9 cellular contexts compared by ENCODE assay signal in the genomic region with DNA sequence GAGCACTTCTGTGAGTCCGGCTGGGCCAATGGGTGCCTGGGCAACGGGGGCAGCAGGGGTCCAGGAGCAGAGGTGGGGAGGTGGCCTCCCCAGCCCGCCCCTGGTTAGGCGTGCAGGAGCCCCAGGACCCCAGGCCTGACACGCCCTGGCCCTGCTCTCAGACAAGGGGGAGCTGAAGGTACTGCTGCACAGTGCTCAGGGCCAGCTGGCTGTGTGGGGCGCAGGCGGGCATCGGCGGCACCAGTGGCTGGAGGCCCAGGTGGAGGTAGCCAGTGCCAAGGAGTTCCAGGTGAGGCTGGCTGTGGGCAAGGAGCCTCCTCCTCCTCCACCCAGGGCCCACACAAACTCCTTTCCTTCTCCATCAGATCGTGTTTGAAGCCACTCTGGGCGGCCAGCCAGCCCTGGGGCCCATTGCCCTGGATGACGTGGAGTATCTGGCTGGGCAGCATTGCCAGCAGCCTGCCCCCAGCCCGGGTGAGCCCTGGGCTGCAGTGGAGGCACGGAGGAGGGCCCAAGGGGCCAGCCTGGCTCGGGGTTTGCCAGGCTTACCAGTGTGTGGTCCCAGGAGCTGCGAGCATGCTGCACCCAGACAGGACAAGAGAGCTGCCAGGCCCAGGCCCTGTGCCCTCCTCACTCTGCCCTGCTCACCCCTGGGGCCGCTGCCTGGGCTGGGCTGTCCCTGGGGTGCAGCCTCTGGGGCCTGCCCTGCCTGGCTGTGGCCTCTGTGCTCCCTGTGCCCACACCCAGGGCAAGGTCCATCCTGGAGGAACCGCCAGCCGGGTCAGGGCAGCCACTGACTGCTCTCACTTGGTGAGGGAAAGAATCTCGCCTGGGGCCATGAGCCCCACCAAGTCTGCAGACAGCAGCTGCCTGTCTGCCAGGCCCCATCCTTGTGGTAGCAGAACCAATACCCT. TPM values are rescaled to one million over a fixed set of nuclear protein-coding genes. Genes with fewer than 3 reads are reported as not detected.
A peak's percentile ranks its signal among the peaks of the same experiment; 100 is the strongest.
DNase-seq lines count a peak whose midpoint lies in the region; ATAC-seq and TF ChIP-seq lines count a peak whose summit lies in the region.
"Had no signal": no experiment of that assay in that cellular context is flagged by ENCODE, and none has a peak within 500 bp of the region (broad histone marks: within the 10 kb centered on the region; RNA-seq: fewer than 3 reads in every experiment).

No MANE protein-coding gene starts in this region.

- H3K27me3 Mint-ChIP-seq in GM23338 (ENCODE audit: insufficient read depth, low read depth, poor library complexity) (no peaks in the 10 kb centered on the region), WTC11 (ENCODE audit: low read depth) (no peaks in the 10 kb centered on the region)

- TF ChIP-seq CTCF in GM23338 (conservative IDR thresholded peaks at IDR 0.05; ENCODE audit: low read depth in 2 of 2) (no peak), WTC11 (IDR thresholded peaks at IDR 0.05) (no peak), heart left ventricle (IDR thresholded peaks at IDR 0.05) (no peak), sigmoid colon (IDR thresholded peaks at IDR 0.05) (no peak), GM20000 (IDR thresholded peaks at IDR 0.05; ENCODE audit: extremely low read depth, missing control alignments) (no peak)

- no peak overlapping the region for H3K4me3 ChIP-seq in GM23338
- H3K4me3 ChIP-seq in heart left ventricle, result no peak overlapping the region
- H3K4me3 ChIP-seq in sigmoid colon, result no peak overlapping the region
- H3K4me3 ChIP-seq: uterus had no signal

- H3K4me1 ChIP-seq in GM23338 (ENCODE audit: insufficient read depth), result no peaks in the 10 kb centered on the region
- peaks cover 0 to 25% (median 9%) of the 10 kb centered on the region in 12 donors for H3K4me1 ChIP-seq in heart left ventricle
- H3K4me1 ChIP-seq in sigmoid colon, result peaks cover 0 to 23% (median 14%) of the 10 kb centered on the region in 4 donors
- H3K4me1 ChIP-seq: uterus had no signal

- no peak for ATAC-seq in GM23338
- no peak for ATAC-seq in WTC11
- ATAC-seq in heart left ventricle, result peak; percentile 49 to 75 (median 55)

- peaks cover 5% of the 10 kb centered on the region for H3K79me2 ChIP-seq in GM23338 (replicated peaks; ENCODE audit: insufficient read depth)

- no peak overlapping the region for H3K27ac Mint-ChIP-seq in GM23338
- no peak overlapping the region for H3K27ac Mint-ChIP-seq in WTC11

- TF ChIP-seq POLR2A in heart left ventricle (IDR thresholded peaks at IDR 0.05) (no peak), sigmoid colon (IDR thresholded peaks at IDR 0.05) (no peak)

- intact Hi-C loops in heart left ventricle (cut with DNase I) (no loop called here), sigmoid colon (cut with DNase I) (no loop called here)

- no peak for TF ChIP-seq EP300 in sigmoid colon (IDR thresholded peaks at IDR 0.05)

- no peak overlapping the region for H3K4me3 Mint-ChIP-seq in GM23338
- no peak overlapping the region for H3K4me3 Mint-ChIP-seq in WTC11

- POLR2A ChIA-PET in WTC11 (lab: Charles Lee), result interaction anchor here (0.9 kb wide), 1 partner anchor 18 kb away, joined by 3 read pairs; no protein-coding TSS in a partner anchor

- H3F3A ChIP-seq in GM23338 (replicated peaks; ENCODE audit: low read depth), result 0 out of 2 replicates have a peak, but pooled peaks cover 2% of the 10 kb centered on the region

- H3K36me3 Mint-ChIP-seq in GM23338 (ENCODE audit: low read depth) (peaks cover 30% of the 10 kb centered on the region), WTC11 (peaks cover 16% of the 10 kb centered on the region)

- H3K36me3 ChIP-seq in GM23338 (ENCODE audit: insufficient read depth), result peaks cover 13% of the 10 kb centered on the region
- peaks cover 0 to 44% (median 36%) of the 10 kb centered on the region in 9 donors for H3K36me3 ChIP-seq in heart left ventricle
- H3K36me3 ChIP-seq in sigmoid colon, result peaks cover 21 to 40% (median 31%) of the 10 kb centered on the region in 4 donors
- H3K36me3 ChIP-seq: uterus had no signal

- H3K4me1 Mint-ChIP-seq in GM23338, result no peaks in the 10 kb centered on the region
- H3K4me1 Mint-ChIP-seq in WTC11, result no peaks in the 10 kb centered on the region

- H3K27me3 ChIP-seq in GM23338 (ENCODE audit: insufficient read depth), result no peaks in the 10 kb centered on the region
- no peaks in the 10 kb centered on the region for H3K27me3 ChIP-seq in heart left ventricle
- H3K27me3 ChIP-seq in sigmoid colon, result no peaks in the 10 kb centered on the region
- H3K27me3 ChIP-seq: uterus had no signal

- H3K9me2 ChIP-seq in GM23338 (ENCODE audit: insufficient read depth), result no peaks in the 10 kb centered on the region

- WGBS in heart left ventricle, 4 donors, result 60 to 86% (median 66%) methylated on average over 5 to 20 of the region's 20 CpGs
- WGBS in sigmoid colon, 2 donors, result 19 to 71% methylated on average over 20 of the region's 20 CpGs

- peaks cover 11% of the 10 kb centered on the region for H4K20me1 ChIP-seq in GM23338 (replicated peaks; ENCODE audit: insufficient read depth)

- H3K9me3 Mint-ChIP-seq in GM23338 (no peaks in the 10 kb centered on the region), WTC11 (no peaks in the 10 kb centered on the region)

- CTCF ChIA-PET in WTC11 (lab: Charles Lee), result no interaction called here

- H3K9me3 ChIP-seq in heart left ventricle (no peaks in the 10 kb centered on the region), sigmoid colon (no peaks in the 10 kb centered on the region)
- H3K9me3 ChIP-seq: uterus had no signal

- H2AFZ ChIP-seq in GM23338, result no peak overlapping the region

- H3K27ac ChIP-seq in GM23338 (ENCODE audit: low read depth), result no peak overlapping the region
- H3K27ac ChIP-seq in heart left ventricle, result peak overlapping the region in 10 of 12 donors; percentile 3 to 70 (median 42)
- H3K27ac ChIP-seq in sigmoid colon, result peak overlapping the region; percentile 32 to 73 (median 67)
- H3K27ac ChIP-seq: uterus had no signal

- H3K4me2 ChIP-seq in GM23338, result no peak overlapping the region

- DNase-seq in GM23338 (ENCODE audit: low spot score), result no peak
- DNase-seq in WTC11 (ENCODE audit: low spot score), result no peak
- DNase-seq in heart left ventricle, result peak; percentile 52 to 81 (median 75)
- DNase-seq in sigmoid colon, result peak; percentile 87
- no peak for DNase-seq in GM20000 (ENCODE audit: low spot score)
- no peak for DNase-seq in NCI-H2107 treated with DMSO at 0.1 percent for 48 hours (lab: John Stamatoyannopoulos, UW; ENCODE audit: unreplicated experiment)
- no peak for DNase-seq in Kasumi-1 (lab: John Stamatoyannopoulos, UW)
- no peak for DNase-seq in DMS79 (lab: John Stamatoyannopoulos, UW)

TF ChIP-seq in GM23338, 12 proteins besides CTCF, POLR2A, EP300 and RAD21:
- no peak for TF ChIP-seq EZH2 (IDR thresholded peaks at IDR 0.05; ENCODE audit: low read depth, unreplicated experiment)
- TF ChIP-seq POLR2AphosphoS5 (IDR thresholded peaks at IDR 0.05; ENCODE audit: low read depth), result peak; percentile 17; the same call in 1 of the 2 replicates

TF ChIP-seq in WTC11, 78 proteins besides CTCF, POLR2A, EP300 and RAD21:
- TF ChIP-seq RELA (CRISPR knock-in tag; IDR thresholded peaks at IDR 0.05; ENCODE audit: borderline replicate concordance), result 0 out of 2 replicates have a peak, but pooled peaks have one; percentile 16
- TF ChIP-seq, protein P1, sequence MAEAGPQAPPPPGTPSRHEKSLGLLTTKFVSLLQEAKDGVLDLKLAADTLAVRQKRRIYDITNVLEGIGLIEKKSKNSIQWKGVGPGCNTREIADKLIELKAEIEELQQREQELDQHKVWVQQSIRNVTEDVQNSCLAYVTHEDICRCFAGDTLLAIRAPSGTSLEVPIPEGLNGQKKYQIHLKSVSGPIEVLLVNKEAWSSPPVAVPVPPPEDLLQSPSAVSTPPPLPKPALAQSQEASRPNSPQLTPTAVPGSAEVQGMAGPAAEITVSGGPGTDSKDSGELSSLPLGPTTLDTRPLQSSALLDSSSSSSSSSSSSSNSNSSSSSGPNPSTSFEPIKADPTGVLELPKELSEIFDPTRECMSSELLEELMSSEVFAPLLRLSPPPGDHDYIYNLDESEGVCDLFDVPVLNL (CRISPR knock-in tag; IDR thresholded peaks at IDR 0.05; ENCODE audit: borderline replicate concordance, low read depth), result no peak

RNA-seq across cellular contexts. Expression of a gene that starts 7.0 kb away (rescaled TPM):
- total RNA-seq in GM23338 (2014; rRNA removed; shearing (Covaris generic)), result 4.1 and 6.8 TPM in 2 replicates
- polyA plus RNA-seq in GM23338 (2016; fragmentation: Nextera tagmentation; extraction: Ambion mirVana) (1.7 and 2.7 TPM in 2 replicates), heart left ventricle (10 to 100 TPM in 1 of 2 donors, 1 to 10 TPM in 1; 4.5 to 14.9 TPM), sigmoid colon (10 to 100 TPM in 1 of 3 donors, 1 to 10 TPM in 2; 1.6 to 25.3 (median 2.4) TPM)
- total RNA-seq in WTC11 (2021) (6.7 to 12.1 TPM (median 10.9 TPM) in 3 replicates), heart left ventricle (1 to 10 TPM; 2.9 to 8.3 (median 6.1) TPM), sigmoid colon (1 to 10 TPM in 2 of 4 donors, under 1 TPM in 2; 0.71 to 2.8 (median 1.8) TPM)

RNA-seq across cellular contexts. Expression of a gene that starts 7.0 kb away (rescaled TPM):
- 273 and 326 TPM in 2 replicates for total RNA-seq in GM23338 (2014; rRNA removed; shearing (Covaris generic))
- polyA plus RNA-seq in GM23338 (2016; fragmentation: Nextera tagmentation; extraction: Ambion mirVana) (793 and 860 TPM in 2 replicates), heart left ventricle (100 to 1,000 TPM; 454 to 605 TPM), sigmoid colon (100 to 1,000 TPM; 541 to 755 (median 730) TPM)
- total RNA-seq in WTC11 (2021) (312 to 334 TPM (median 328 TPM) in 3 replicates), heart left ventricle (100 to 1,000 TPM; 289 to 467 (median 341) TPM), sigmoid colon (100 to 1,000 TPM; 261 to 303 (median 281) TPM)

RNA-seq across cellular contexts. Expression of a gene that starts 9.9 kb away (rescaled TPM):
- total RNA-seq in GM23338 (2014; rRNA removed; shearing (Covaris generic)), result 67.1 and 86.2 TPM in 2 replicates
- polyA plus RNA-seq in GM23338 (2016; fragmentation: Nextera tagmentation; extraction: Ambion mirVana) (437 and 509 TPM in 2 replicates), heart left ventricle (100 to 1,000 TPM; 225 to 717 TPM), sigmoid colon (100 to 1,000 TPM; 109 to 144 (median 120) TPM)
- total RNA-seq in WTC11 (2021) (138 to 176 TPM (median 173 TPM) in 3 replicates), heart left ventricle (100 to 1,000 TPM; 230 to 386 (median 266) TPM), sigmoid colon (10 to 100 TPM; 39.0 to 73.1 (median 56.4) TPM)

RNA-seq across cellular contexts. Expression of a gene that starts 16.8 kb away (rescaled TPM):
- 0.12 and 0.49 TPM in 2 replicates for total RNA-seq in GM23338 (2014; rRNA removed; shearing (Covaris generic))
- 0.28 and 0.36 TPM in 2 replicates for polyA plus RNA-seq in GM23338 (2016; fragmentation: Nextera tagmentation; extraction: Ambion mirVana)
- 1.6 to 1.7 TPM (median 1.6 TPM) in 3 replicates for total RNA-seq in WTC11 (2021)
- total RNA-seq in heart left ventricle, result 1 to 10 TPM; 2.6 to 7.0 (median 6.2) TPM
- 1 to 10 TPM; 2.8 to 5.5 TPM for polyA plus RNA-seq in heart left ventricle
- 1 to 10 TPM in 3 of 4 donors, under 1 TPM in 1; 0.82 to 8.6 (median 5.2) TPM for total RNA-seq in sigmoid colon
- 1 to 10 TPM in 2 of 3 donors, under 1 TPM in 1; 0.46 to 6.7 (median 1.8) TPM for polyA plus RNA-seq in sigmoid colon

RNA-seq across cellular contexts. Expression of a gene that starts 27.2 kb away (rescaled TPM):
- total RNA-seq in GM23338 (2014; rRNA removed; shearing (Covaris generic)), result 31.5 and 39.9 TPM in 2 replicates
- polyA plus RNA-seq in GM23338 (2016; fragmentation: Nextera tagmentation; extraction: Ambion mirVana) (24.8 and 25.4 TPM in 2 replicates), heart left ventricle (10 to 100 TPM; 10.6 to 28.3 TPM), sigmoid colon (10 to 100 TPM; 13.2 to 21.9 (median 13.9) TPM)
- total RNA-seq in WTC11 (2021) (55.0 to 62.5 TPM (median 61.3 TPM) in 3 replicates), heart left ventricle (10 to 100 TPM in 3 of 9 donors, 1 to 10 TPM in 6; 6.3 to 14.7 (median 9.1) TPM), sigmoid colon (1 to 10 TPM; 1.8 to 5.5 (median 3.9) TPM)

Comparison
In these comparisons a context has a peak if more than half of its experiments do, and no peak if none do; other contexts are left out.
1. ATAC-seq: peak in heart left ventricle (4 of 4); none in GM23338 (single experiment) and WTC11 (single experiment).
2. DNase-seq: peak in heart left ventricle (5 of 5) and sigmoid colon (single experiment); none in GM23338 (single experiment), WTC11 (single experiment), GM20000 (single experiment), NCI-H2107 treated with DMSO at 0.1 percent for 48 hours (single experiment), Kasumi-1 (0 of 2) and DMS79 (single experiment).